Comparison of ENCODE assay signal across 8 cellular contexts in genomic region chr19:58304255-58304654, GRCh38. TPM values are rescaled to one million over a fixed set of nuclear protein-coding genes. Genes with fewer than 3 reads are reported as not detected.
DNase-seq lines count a peak whose midpoint lies in the region; ATAC-seq, FAIRE-seq and TF ChIP-seq lines count a peak whose summit lies in the region.

No MANE protein-coding gene starts in this region.

- no peaks in the 10 kb centered on the region for H3K9me1 ChIP-seq in K562 (ENCODE audit: control insufficient read depth, insufficient read depth, low read length)

- no peak overlapping the region for H3K4me3 ChIP-seq in A549
- H3K4me3 ChIP-seq in HL-60 (replicated peaks; ENCODE audit: insufficient read depth, low read length) = no peak overlapping the region
- H3K4me3 ChIP-seq in K562 = peak overlapping the region; percentile 98
- no peak overlapping the region for H3K4me3 ChIP-seq in mucosa of stomach (ENCODE audit: low read length)
- peak overlapping the region in 1 of 2 donors; percentile 91 for H3K4me3 ChIP-seq in vagina

- no peak for TF ChIP-seq POLR2A in A549 (IDR thresholded peaks at IDR 0.05; ENCODE audit: low read length)
- TF ChIP-seq POLR2A in K562 (conservative IDR thresholded peaks at IDR 0.05) = no peak
- TF ChIP-seq POLR2A in vagina (IDR thresholded peaks at IDR 0.05) = no peak

- H3K9ac ChIP-seq in K562 (ENCODE audit: insufficient read depth in 1 of 2, low read depth in 2 of 2, low read length in 2 of 2) = peak overlapping the region in 1 of 2 experiments; percentile 91; a peak in 2 of 4 replicates
- peak overlapping the region; percentile 83 for H3K9ac ChIP-seq in mucosa of stomach (ENCODE audit: low read length)

- H3K36me3 ChIP-seq in K562 (ENCODE audit: control insufficient read depth, insufficient read depth, low read length) = peaks cover 57% of the 10 kb centered on the region
- H3K36me3 ChIP-seq in mucosa of stomach (ENCODE audit: control insufficient read depth, insufficient read depth, low read length) = no peaks in the 10 kb centered on the region
- peaks cover 0 to 13% of the 10 kb centered on the region in 2 donors for H3K36me3 ChIP-seq in vagina

- H3K4me1 ChIP-seq in A549 = 0 out of 3 replicates have a peak, but pooled peaks cover 4% of the 10 kb centered on the region
- H3K4me1 ChIP-seq in K562 (replicated peaks in 1 of 2; ENCODE audit: control insufficient read depth in 2 of 2, insufficient read depth in 2 of 2, low read length in 2 of 2) = peaks cover 7 to 15% of the 10 kb centered on the region in 2 experiments; a peak in 4 of 5 replicates
- H3K4me1 ChIP-seq in mucosa of stomach (ENCODE audit: control insufficient read depth, insufficient read depth, low read length) = peaks cover 4% of the 10 kb centered on the region
- peaks cover 15% of the 10 kb centered on the region for H3K4me1 ChIP-seq in vagina

- H3K27ac ChIP-seq in A549 (no peak overlapping the region), HL-60 (replicated peaks) (peak overlapping the region; percentile 96), K562 (ENCODE audit: extremely low read depth, low read depth, low read length) (peak overlapping the region; percentile 98), vagina (no peak overlapping the region)

- TF ChIP-seq EP300 in A549 (IDR thresholded peaks at IDR 0.05) = no peak
- TF ChIP-seq EP300 in K562 (IDR thresholded peaks at IDR 0.05; ENCODE audit: low read length) = no peak

- no peak for FAIRE-seq in A549 (lab: Jason Lieb, UNC)
- FAIRE-seq in K562 (lab: Jason Lieb, UNC) = peak; percentile 44

- no peaks in the 10 kb centered on the region for H4K20me1 ChIP-seq in K562 (replicated peaks; ENCODE audit: control insufficient read depth, insufficient read depth, low read length)

- H3K9me3 ChIP-seq in A549 (peaks cover 66% of the 10 kb centered on the region), K562 (replicated peaks; ENCODE audit: control insufficient read depth, insufficient read depth, low read depth, low read length) (peaks cover 3% of the 10 kb centered on the region), mucosa of stomach (ENCODE audit: control insufficient read depth, low read length) (no peaks in the 10 kb centered on the region), vagina (no peaks in the 10 kb centered on the region)

- CTCF ChIA-PET in A549 (lab: Yijun Ruan, JAX) = interaction anchor here (0.8 kb wide), 1 partner anchor 18 kb away, joined by 3 read pairs; no protein-coding TSS in a partner anchor
- CTCF ChIA-PET in K562 (lab: Yijun Ruan, JAX; ENCODE audit: low intra/inter-chr PET ratio) = no interaction called here

- intact Hi-C loops in K562 (cut with micrococcal nuclease) (loop anchor here (2.0 kb wide), 1 partner anchor 59 kb away; the partner anchor contains the start of gene ZNF497), left colon (cut with DNase I, micrococcal nuclease) (no loop called here), vagina (cut with DNase I) (no loop called here)

- ATAC-seq in A549 = no peak
- ATAC-seq in K562 = peak; percentile 67
- no peak for ATAC-seq in left colon

- in situ Hi-C loops in K562 (cut with MboI) = no loop called here

- WGBS in A549 (ENCODE audit: missing lambda C conversion rate) = 90% methylated on average over 7 of the region's 7 CpGs
- WGBS in K562 (ENCODE audit: insufficient coverage, low coverage, missing lambda C conversion rate) = 14% methylated on average over 7 of the region's 7 CpGs

- H3K4me2 ChIP-seq in A549 = peak overlapping the region; percentile 63; the same call in 2 of the 3 replicates
- peak overlapping the region; percentile 99 for H3K4me2 ChIP-seq in K562 (ENCODE audit: insufficient read depth, low read length)

- no peak for TF ChIP-seq CTCF in A549 (IDR thresholded peaks at IDR 0.05)
- no peak for TF ChIP-seq CTCF in HL-60 (IDR thresholded peaks at IDR 0.05; ENCODE audit: insufficient read depth, low read length)
- TF ChIP-seq CTCF in K562 (IDR thresholded peaks at IDR 0.05 in 2 of 3, conservative IDR thresholded peaks at IDR 0.05 in 1 of 3; ENCODE audit: insufficient read depth in 2 of 3, low read depth in 1 of 3, low read length in 3 of 3) = no peak
- TF ChIP-seq CTCF in GM10266 (IDR thresholded peaks at IDR 0.05; ENCODE audit: control insufficient read depth, insufficient read depth, low read depth, missing control alignments) = no peak
- TF ChIP-seq CTCF in vagina (IDR thresholded peaks at IDR 0.05) = no peak

- no TSS peak for BruUV-seq in K562 (replicated peaks; lab: Mats Ljungman, UMichigan)

- POLR2A ChIA-PET in A549 (lab: Yijun Ruan, JAX) = no interaction called here
- POLR2A ChIA-PET in K562 (lab: Yijun Ruan, JAX) = interaction anchor here (0.6 to 4.2 kb wide), 6 partner anchors 13 to 121 kb away, joined by 3 to 27 read pairs (median 3); partner anchors contain the start of gene ZNF8

- TF ChIP-seq RAD21 in A549 (conservative IDR thresholded peaks at IDR 0.05 in 1 of 2, IDR thresholded peaks at IDR 0.05 in 1 of 2) (no peak), K562 (CRISPR knock-in tag; conservative IDR thresholded peaks at IDR 0.05 in 1 of 2, IDR thresholded peaks at IDR 0.05 in 1 of 2) (no peak)

- H2AFZ ChIP-seq in K562 (ENCODE audit: low read depth, low read length) = peak overlapping the region; percentile 96; the same call in 1 of the 2 replicates

- H3K79me2 ChIP-seq in K562 (ENCODE audit: control insufficient read depth, insufficient read depth, low read length) = peaks cover 40% of the 10 kb centered on the region

- H3K27me3 ChIP-seq in HL-60 (ENCODE audit: insufficient read depth, poor library complexity, severe bottlenecking) (no peaks in the 10 kb centered on the region), K562 (ENCODE audit: control insufficient read depth in 2 of 2, insufficient read depth in 2 of 2, low read length in 2 of 2) (no peaks in the 10 kb centered on the region), mucosa of stomach (ENCODE audit: control insufficient read depth, insufficient read depth, low read length) (no peaks in the 10 kb centered on the region), vagina (no peaks in the 10 kb centered on the region)

- DNase-seq in A549 (ENCODE audit: low read depth in 1 of 2, low spot score in 1 of 2) = no peak
- no peak for DNase-seq in HL-60 (ENCODE audit: low read depth in 1 of 2, low spot score in 1 of 2)
- DNase-seq in K562 (ENCODE audit: extremely low read depth in 1 of 4, low spot score in 3 of 4) = peak; percentile 39 to 68 (median 55)
- no peak for DNase-seq in NCI-H2081 (lab: John Stamatoyannopoulos, UW)
- DNase-seq in GM10266 (ENCODE audit: extremely low spot score) = no peak
- DNase-seq in left colon = no peak
- no peak for DNase-seq in vagina (ENCODE audit: extremely low spot score in 2 of 2)

RNA-seq across cellular contexts. Expression of gene ERVK3-1, which starts 0.9 kb away (rescaled TPM):
- polyA plus RNA-seq in A549 (2011; rRNA removed) (112 and 142 TPM in 2 replicates), A549 (2017; fragmentation: RNase III; extraction: RNeasy Plus Mini Kit Qiagen cat#74134 plus additional on column Dnase treatment) (104 to 126 TPM (median 109 TPM) in 3 replicates), K562 (2011; rRNA removed) (66.9 and 87.6 TPM in 2 replicates), K562 (2014; fragmentation: Illumina TruSeq; extraction: Trizol) (136 and 153 TPM in 2 replicates), K562 (2014; fragmentation: Nextera tagmentation; extraction: Ambion mirVana) (100 to 1,000 TPM; 261 to 299 TPM), K562 (2014; rRNA removed) (109 and 119 TPM in 2 replicates)
- polyA plus RNA-seq in A549 (2012; cell fraction: cytosol; rRNA removed) = 68.7 and 76.9 TPM in 2 replicates
- 90.0 and 131 TPM in 2 replicates for polyA plus RNA-seq in A549 (2012; cell fraction: nucleus; rRNA removed)
- 53.7 and 56.4 TPM in 2 replicates for polyA minus RNA-seq in A549 (2011; rRNA and poly(A)+ RNA removed)
- total RNA-seq in K562 (2011; cell fraction: chromatin; rRNA removed; ENCODE audit: low replicate concordance) = 81.2 and 112 TPM in 2 replicates
- total RNA-seq in K562 (2011; cell fraction: nucleolus; rRNA removed) = 58.4 and 68.7 TPM in 2 replicates
- 96.3 and 156 TPM in 2 replicates for total RNA-seq in K562 (2011; cell fraction: nucleoplasm; rRNA removed)
- total RNA-seq in K562 (2014; rRNA removed) (114 and 130 TPM in 2 replicates), K562 (2014; rRNA removed; fragmentation: Illumina TruSeq; extraction: Trizol) (111 and 114 TPM in 2 replicates), K562 (2015; rRNA removed; fragmentation: Illumina TruSeq; extraction: Trizol) (123 and 136 TPM in 2 replicates), K562 (2021) (84.5 and 90.3 TPM in 2 replicates), left colon (10 to 100 TPM; 24.3 to 26.9 TPM), vagina (45.9 TPM)
- polyA plus RNA-seq in K562 (2011; cell fraction: cytosol; rRNA removed) = 48.8 and 49.6 TPM in 2 replicates
- 180 and 251 TPM in 2 replicates for polyA plus RNA-seq in K562 (2011; cell fraction: nucleus; rRNA removed)
- 76.9 and 94.1 TPM in 2 replicates for polyA plus RNA-seq in K562 (2012)
- 61.6 and 69.6 TPM in 2 replicates for polyA minus RNA-seq in K562 (2011; rRNA and poly(A)+ RNA removed)
- polyA minus RNA-seq in K562 (2011; cell fraction: cytosol; rRNA and poly(A)+ RNA removed) = 21.6 and 23.1 TPM in 2 replicates
- polyA minus RNA-seq in K562 (2011; cell fraction: nucleus; rRNA and poly(A)+ RNA removed) = 105 and 140 TPM in 2 replicates

RNA-seq across cellular contexts. Expression of gene ZSCAN22, which starts 22.5 kb away (rescaled TPM):
- polyA plus RNA-seq in A549 (2011; rRNA removed) (4.4 and 5.3 TPM in 2 replicates), A549 (2017; fragmentation: RNase III; extraction: RNeasy Plus Mini Kit Qiagen cat#74134 plus additional on column Dnase treatment) (2.0 to 2.2 TPM (median 2.0 TPM) in 3 replicates), K562 (2011; rRNA removed) (4.8 and 5.7 TPM in 2 replicates), K562 (2014; fragmentation: Illumina TruSeq; extraction: Trizol) (3.0 and 3.2 TPM in 2 replicates), K562 (2014; fragmentation: Nextera tagmentation; extraction: Ambion mirVana) (1 to 10 TPM in 1 of 2 experiments, under 1 TPM in 1; 0.98 to 1.9 TPM), K562 (2014; rRNA removed) (2.5 and 2.7 TPM in 2 replicates)
- 2.1 and 2.5 TPM in 2 replicates for polyA plus RNA-seq in A549 (2012; cell fraction: cytosol; rRNA removed)
- polyA plus RNA-seq in A549 (2012; cell fraction: nucleus; rRNA removed) = 3.0 and 3.6 TPM in 2 replicates
- polyA minus RNA-seq in A549 (2011; rRNA and poly(A)+ RNA removed) = 12.4 and 12.9 TPM in 2 replicates
- 8.8 and 18.4 TPM in 2 replicates for total RNA-seq in K562 (2011; cell fraction: chromatin; rRNA removed; ENCODE audit: low replicate concordance)
- 11.1 and 14.3 TPM in 2 replicates for total RNA-seq in K562 (2011; cell fraction: nucleolus; rRNA removed)
- 13.6 and 15.6 TPM in 2 replicates for total RNA-seq in K562 (2011; cell fraction: nucleoplasm; rRNA removed)
- total RNA-seq in K562 (2014; rRNA removed) (2.6 and 3.0 TPM in 2 replicates), K562 (2014; rRNA removed; fragmentation: Illumina TruSeq; extraction: Trizol) (3.0 and 3.1 TPM in 2 replicates), K562 (2015; rRNA removed; fragmentation: Illumina TruSeq; extraction: Trizol) (4.0 and 4.1 TPM in 2 replicates), K562 (2021) (5.3 and 5.4 TPM in 2 replicates), left colon (1 to 10 TPM; 2.6 to 2.8 TPM), vagina (3.9 TPM)
- 6.2 TPM in 2 replicates for polyA plus RNA-seq in K562 (2011; cell fraction: cytosol; rRNA removed)
- polyA plus RNA-seq in K562 (2011; cell fraction: nucleus; rRNA removed) = 5.1 and 5.3 TPM in 2 replicates
- polyA plus RNA-seq in K562 (2012) = 1.8 and 2.5 TPM in 2 replicates
- polyA minus RNA-seq in K562 (2011; rRNA and poly(A)+ RNA removed) = 8.5 and 10.1 TPM in 2 replicates
- 3.3 and 4.2 TPM in 2 replicates for polyA minus RNA-seq in K562 (2011; cell fraction: cytosol; rRNA and poly(A)+ RNA removed)
- 4.4 and 6.1 TPM in 2 replicates for polyA minus RNA-seq in K562 (2011; cell fraction: nucleus; rRNA and poly(A)+ RNA removed)

RNA-seq across cellular contexts. Expression of gene ZNF8, which starts 25.5 kb away (rescaled TPM):
- polyA plus RNA-seq in A549 (2011; rRNA removed) (4.0 and 5.6 TPM in 2 replicates), A549 (2017; fragmentation: RNase III; extraction: RNeasy Plus Mini Kit Qiagen cat#74134 plus additional on column Dnase treatment) (2.0 to 2.3 TPM (median 2.3 TPM) in 3 replicates), K562 (2011; rRNA removed) (4.7 and 6.4 TPM in 2 replicates), K562 (2014; fragmentation: Illumina TruSeq; extraction: Trizol) (3.1 and 3.2 TPM in 2 replicates), K562 (2014; fragmentation: Nextera tagmentation; extraction: Ambion mirVana) (1 to 10 TPM in 1 of 2 experiments, under 1 TPM in 1; 0.71 to 1.0 TPM), K562 (2014; rRNA removed) (3.7 and 3.8 TPM in 2 replicates)
- polyA plus RNA-seq in A549 (2012; cell fraction: cytosol; rRNA removed) = 1.2 and 1.8 TPM in 2 replicates
- polyA plus RNA-seq in A549 (2012; cell fraction: nucleus; rRNA removed) = 4.2 and 6.8 TPM in 2 replicates
- 15.5 and 16.9 TPM in 2 replicates for polyA minus RNA-seq in A549 (2011; rRNA and poly(A)+ RNA removed)
- 22.6 and 25.3 TPM in 2 replicates for total RNA-seq in K562 (2011; cell fraction: chromatin; rRNA removed; ENCODE audit: low replicate concordance)
- 15.4 and 17.0 TPM in 2 replicates for total RNA-seq in K562 (2011; cell fraction: nucleolus; rRNA removed)
- 21.6 and 29.5 TPM in 2 replicates for total RNA-seq in K562 (2011; cell fraction: nucleoplasm; rRNA removed)
- total RNA-seq in K562 (2014; rRNA removed) (5.4 and 6.4 TPM in 2 replicates), K562 (2014; rRNA removed; fragmentation: Illumina TruSeq; extraction: Trizol) (5.4 and 5.6 TPM in 2 replicates), K562 (2015; rRNA removed; fragmentation: Illumina TruSeq; extraction: Trizol) (5.6 and 5.8 TPM in 2 replicates), K562 (2021) (7.0 and 7.7 TPM in 2 replicates), left colon (1 to 10 TPM; 3.5 to 4.1 TPM), vagina (6.4 TPM)
- 4.2 and 6.3 TPM in 2 replicates for polyA plus RNA-seq in K562 (2011; cell fraction: cytosol; rRNA removed)
- polyA plus RNA-seq in K562 (2011; cell fraction: nucleus; rRNA removed) = 12.4 and 13.1 TPM in 2 replicates
- polyA plus RNA-seq in K562 (2012) = 1.3 and 1.5 TPM in 2 replicates
- 10.6 and 11.6 TPM in 2 replicates for polyA minus RNA-seq in K562 (2011; rRNA and poly(A)+ RNA removed)
- 7.4 and 9.4 TPM in 2 replicates for polyA minus RNA-seq in K562 (2011; cell fraction: cytosol; rRNA and poly(A)+ RNA removed)
- 3.9 and 6.4 TPM in 2 replicates for polyA minus RNA-seq in K562 (2011; cell fraction: nucleus; rRNA and poly(A)+ RNA removed)

RNA-seq across cellular contexts. Expression of gene A1BG, which starts 49.0 kb away (rescaled TPM):
- polyA plus RNA-seq in A549 (2011; rRNA removed) = 1.5 and 2.5 TPM in 2 replicates
- polyA plus RNA-seq in A549 (2012; cell fraction: cytosol; rRNA removed) = 10.7 and 15.5 TPM in 2 replicates
- 12.5 and 14.9 TPM in 2 replicates for polyA plus RNA-seq in A549 (2012; cell fraction: nucleus; rRNA removed)
- 9.3 to 11.1 TPM (median 9.5 TPM) in 3 replicates for polyA plus RNA-seq in A549 (2017; fragmentation: RNase III; extraction: RNeasy Plus Mini Kit Qiagen cat#74134 plus additional on column Dnase treatment)
- 0.15 and 1.0 TPM in 2 replicates for polyA minus RNA-seq in A549 (2011; rRNA and poly(A)+ RNA removed)
- 2.7 and 6.5 TPM in 2 replicates for total RNA-seq in K562 (2011; cell fraction: chromatin; rRNA removed; ENCODE audit: low replicate concordance)
- 3.0 and 4.8 TPM in 2 replicates for total RNA-seq in K562 (2011; cell fraction: nucleolus; rRNA removed)
- 4.9 and 5.3 TPM in 2 replicates for total RNA-seq in K562 (2011; cell fraction: nucleoplasm; rRNA removed)
- 19.8 and 24.6 TPM in 2 replicates for total RNA-seq in K562 (2014; rRNA removed)
- 0.76 and 0.96 TPM in 2 replicates for total RNA-seq in K562 (2014; rRNA removed; fragmentation: Illumina TruSeq; extraction: Trizol)
- 3.1 and 3.6 TPM in 2 replicates for total RNA-seq in K562 (2015; rRNA removed; fragmentation: Illumina TruSeq; extraction: Trizol)
- 11.8 and 12.1 TPM in 2 replicates for total RNA-seq in K562 (2021)
- polyA plus RNA-seq in K562 (2011; rRNA removed) = 2.6 and 5.7 TPM in 2 replicates
- 14.5 and 55.0 TPM in 2 replicates for polyA plus RNA-seq in K562 (2011; cell fraction: cytosol; rRNA removed)
- polyA plus RNA-seq in K562 (2011; cell fraction: nucleus; rRNA removed) = 4.9 and 5.4 TPM in 2 replicates
- 12.0 and 15.2 TPM in 2 replicates for polyA plus RNA-seq in K562 (2012)
- polyA plus RNA-seq in K562 (2014; fragmentation: Illumina TruSeq; extraction: Trizol) = 0.10 and 1.5 TPM in 2 replicates
- polyA plus RNA-seq in K562 (2014; fragmentation: Nextera tagmentation; extraction: Ambion mirVana) = 1 to 10 TPM; 1.2 to 2.4 TPM
- polyA plus RNA-seq in K562 (2014; rRNA removed) = 14.0 and 15.9 TPM in 2 replicates
- polyA minus RNA-seq in K562 (2011; rRNA and poly(A)+ RNA removed) = 0.51 and 0.56 TPM in 2 replicates
- polyA minus RNA-seq in K562 (2011; cell fraction: cytosol; rRNA and poly(A)+ RNA removed) = 0.48 and 3.5 TPM in 2 replicates
- 1.3 and 1.6 TPM in 2 replicates for polyA minus RNA-seq in K562 (2011; cell fraction: nucleus; rRNA and poly(A)+ RNA removed)
- 1 to 10 TPM; 2.1 to 2.5 TPM for total RNA-seq in left colon
- total RNA-seq in vagina = 48.9 TPM

RNA-seq across cellular contexts. Expression of gene ZNF497, which starts 58.3 kb away (rescaled TPM):
- polyA plus RNA-seq in A549 (2011; rRNA removed) (1.1 and 1.4 TPM in 2 replicates), A549 (2017; fragmentation: RNase III; extraction: RNeasy Plus Mini Kit Qiagen cat#74134 plus additional on column Dnase treatment) (1.6 to 2.4 TPM (median 2.0 TPM) in 3 replicates), K562 (2011; rRNA removed) (0.96 and 0.98 TPM in 2 replicates), K562 (2014; fragmentation: Illumina TruSeq; extraction: Trizol) (0.24 and 0.36 TPM in 2 replicates), K562 (2014; fragmentation: Nextera tagmentation; extraction: Ambion mirVana) (under 1 TPM in 1 of 2 experiments, not detected in 1; 0.06 TPM), K562 (2014; rRNA removed) (0.56 and 0.63 TPM in 2 replicates)
- 1.2 and 1.9 TPM in 2 replicates for polyA plus RNA-seq in A549 (2012; cell fraction: cytosol; rRNA removed)
- polyA plus RNA-seq in A549 (2012; cell fraction: nucleus; rRNA removed) = 8.8 and 15.6 TPM in 2 replicates
- polyA minus RNA-seq in A549 (2011; rRNA and poly(A)+ RNA removed) = 2.1 and 4.2 TPM in 2 replicates
- 4.1 and 7.1 TPM in 2 replicates for total RNA-seq in K562 (2011; cell fraction: chromatin; rRNA removed; ENCODE audit: low replicate concordance)
- total RNA-seq in K562 (2011; cell fraction: nucleolus; rRNA removed) = 3.7 and 6.0 TPM in 2 replicates
- 1.8 and 2.1 TPM in 2 replicates for total RNA-seq in K562 (2011; cell fraction: nucleoplasm; rRNA removed)
- total RNA-seq in K562 (2014; rRNA removed) (0.45 and 0.98 TPM in 2 replicates), K562 (2014; rRNA removed; fragmentation: Illumina TruSeq; extraction: Trizol) (0.22 and 0.29 TPM in 2 replicates), K562 (2015; rRNA removed; fragmentation: Illumina TruSeq; extraction: Trizol) (0.43 and 0.57 TPM in 2 replicates), K562 (2021) (0.89 and 0.96 TPM in 2 replicates), left colon (1 to 10 TPM in 1 of 2 donors, under 1 TPM in 1; 0.73 to 1.6 TPM), vagina (3.4 TPM)
- polyA plus RNA-seq in K562 (2011; cell fraction: cytosol; rRNA removed) = 0.81 and 2.7 TPM in 2 replicates
- polyA plus RNA-seq in K562 (2011; cell fraction: nucleus; rRNA removed) = 3.2 and 8.8 TPM in 2 replicates
- polyA plus RNA-seq in K562 (2012) = 1.0 and 2.0 TPM in 2 replicates
- polyA minus RNA-seq in K562 (2011; rRNA and poly(A)+ RNA removed) = 0.74 and 0.93 TPM in 2 replicates
- polyA minus RNA-seq in K562 (2011; cell fraction: cytosol; rRNA and poly(A)+ RNA removed) = 0.57 and 0.82 TPM in 2 replicates
- polyA minus RNA-seq in K562 (2011; cell fraction: nucleus; rRNA and poly(A)+ RNA removed) = 1.5 and 2.1 TPM in 2 replicates

Comparison
In these comparisons a context has a peak if more than half of its experiments do, and no peak if none do; other contexts are left out.
1. DNase-seq: peak in K562 (4 of 4); none in A549 (0 of 2), HL-60 (0 of 2), NCI-H2081 (0 of 2), GM10266 (single experiment), left colon (0 of 2) and vagina (0 of 2).
2. H3K27ac ChIP-seq: peak in HL-60 (single experiment) and K562 (single experiment); none in A549 (0 of 2) and vagina (single experiment).
3. Of the 35 proteins assayed by ChIP-seq in both K562 and A549: peak only in K562: CEBPB; only in A549: none; in both: none; in neither: 33; mixed calls (peak in some experiments, not most) for 1.